8 cellular contexts compared by ENCODE assay signal in genomic region chr6:142551145-142551811, GRCh38.
DNase-seq lines count a peak whose midpoint lies in the region; ATAC-seq lines count a peak whose summit lies in the region.

No MANE protein-coding gene starts in this region.

- ATAC-seq in stimulated activated naive CD8-positive, alpha-beta T cell treated with anti-CD3 and anti-CD28 coated beads, Interleukin-15, Interleukin-2, amounts not matched to agents 100 U/mL and 50 U/mL, for 24 hours, result peak; percentile 99
- no peak for ATAC-seq in HG03342 (IDR thresholded peaks at IDR 0.05; ENCODE audit: unreplicated experiment)
- no peak for ATAC-seq in GM18858 (IDR thresholded peaks at IDR 0.05; ENCODE audit: unreplicated experiment)

- DNase-seq in NCI-H82 (lab: John Stamatoyannopoulos, UW), result peak; percentile 65
- no peak for DNase-seq in NCI-H82 treated with DMSO at 0.1 percent for 48 hours (lab: John Stamatoyannopoulos, UW; ENCODE audit: unreplicated experiment)
- DNase-seq in activated CD8-positive, alpha-beta memory T cell treated with anti-CD3 and anti-CD28 coated beads, Interleukin-2, amount 50 U/mL, for 4 hours, result peak; percentile 67
- DNase-seq in iPS-NIHi11 (ENCODE audit: low spot score), result peak; percentile 18
- peak; percentile 67 for DNase-seq in stimulated activated naive CD8-positive, alpha-beta T cell treated with anti-CD3 and anti-CD28 coated beads, Interleukin-15, Interleukin-2, amounts not matched to agents 100 U/mL and 50 U/mL, for 24 hours
- no peak for DNase-seq in hypothalamus (lab: John Stamatoyannopoulos, UW)

Comparison
In these comparisons a context has a peak if more than half of its experiments do, and no peak if none do; other contexts are left out.
1. DNase-seq: peak in NCI-H82 (single experiment), activated CD8-positive, alpha-beta memory T cell treated with anti-CD3 and anti-CD28 coated beads, Interleukin-2, amount 50 U/mL, for 4 hours (single experiment), iPS-NIHi11 (single experiment) and stimulated activated naive CD8-positive, alpha-beta T cell treated with anti-CD3 and anti-CD28 coated beads, Interleukin-15, Interleukin-2, amounts not matched to agents 100 U/mL and 50 U/mL, for 24 hours (single experiment); none in NCI-H82 treated with DMSO at 0.1 percent for 48 hours (single experiment) and hypothalamus (0 of 51).